Comparison of ENCODE assay signal across 34 cellular contexts in the genomic region with DNA sequence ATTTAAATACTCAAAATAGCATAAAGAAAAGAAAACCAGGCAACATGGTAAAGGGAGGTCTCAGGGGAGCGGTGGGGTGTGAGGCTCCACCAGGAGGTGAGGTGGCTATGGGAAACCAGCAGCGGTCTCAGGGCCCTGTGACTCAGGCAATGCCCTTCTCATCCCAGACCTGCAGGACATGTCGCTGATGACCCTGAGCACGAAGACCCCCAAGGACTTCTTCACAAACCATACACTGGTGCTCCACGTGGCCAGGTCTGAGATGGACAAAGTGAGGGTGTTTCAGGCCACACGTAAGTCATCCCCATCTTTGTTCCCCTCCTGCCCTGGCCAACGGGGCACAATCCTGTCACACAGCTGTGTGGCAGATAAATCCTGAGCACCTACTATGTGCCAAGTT. TPM values are rescaled to one million over a fixed set of nuclear protein-coding genes. Genes with fewer than 3 reads are reported as not detected.
"Had no signal": no experiment of that assay in that cellular context is flagged by ENCODE, and none has a peak within 500 bp of the region (broad histone marks: within the 10 kb centered on the region; RNA-seq: fewer than 3 reads in every experiment).

No MANE protein-coding gene starts in this region.

- H3K27me3 ChIP-seq: foreskin keratinocyte, gastrocnemius medialis had no signal

- ATAC-seq: activated CD4-positive, CD25-positive, alpha-beta regulatory T cell treated with anti-CD3 and anti-CD28 coated beads, Interleukin-2, amount 50 U/mL, for 24 hours; activated CD8-positive, alpha-beta T cell treated with anti-CD3 and anti-CD28 coated beads for 36 hours; activated T-cell treated with anti-CD3 and anti-CD28 coated beads, Interleukin-2, amount 50 U/mL, for 4 hours; activated T-helper 17 cell treated with anti-CD3 and anti-CD28 coated beads, Interleukin-2, amount 50 U/mL, for 72 hours; effector memory CD8-positive, alpha-beta T cell; gastrocnemius medialis; heart left ventricle had no signal

- H3K36me3 ChIP-seq: brain microvascular endothelial cell, esophagus muscularis mucosa, gastrocnemius medialis, heart left ventricle, WERI-Rb-1 had no signal

- H3K27ac ChIP-seq: brain microvascular endothelial cell, esophagus muscularis mucosa, foreskin keratinocyte, gastrocnemius medialis, heart left ventricle, WERI-Rb-1 had no signal

- FAIRE-seq: astrocyte, colon had no signal

- H3K9me3 ChIP-seq: esophagus muscularis mucosa, gastrocnemius medialis had no signal

- H3K4me1 ChIP-seq: esophagus muscularis mucosa, gastrocnemius medialis, heart left ventricle had no signal

- DNase-seq: activated B cell treated with CpG ODN at 0.5 μM for 24 hours; activated CD4-positive, alpha-beta T cell treated with anti-CD3 and anti-CD28 coated beads for 48 hours; activated CD4-positive, alpha-beta T cell treated with anti-CD3 and anti-CD28 coated beads, Interleukin-2, amount 50 U/mL, for 1 hour; activated CD4-positive, alpha-beta T cell treated with anti-CD3 and anti-CD28 coated beads, Interleukin-2, amount 50 U/mL, for 48 hours; activated CD8-positive, alpha-beta memory T cell treated with anti-CD3 and anti-CD28 coated beads for 24 hours; activated CD8-positive, alpha-beta T cell treated with anti-CD3 and anti-CD28 coated beads for 36 hours; activated effector memory CD4-positive, alpha-beta T cell treated with Interleukin-2 at 50 U/mL for 16 hours; activated gamma-delta T cell treated with Interleukin-2 at 50 U/mL for 16 hours; activated naive CD4-positive, alpha-beta T cell treated with anti-CD3 and anti-CD28 coated beads, Interleukin-2, amount 50 U/mL, for 16 hours; activated naive CD4-positive, alpha-beta T cell treated with Interleukin-2 at 50 U/mL for 16 hours; activated T-cell treated with anti-CD3 and anti-CD28 coated beads, Interleukin-2, amount 50 U/mL, for 4 hours; amniotic stem cell; anterior cingulate cortex; brain microvascular endothelial cell; cortex of kidney; dermis blood vessel endothelial cell; effector CD4-positive, alpha-beta T cell; effector memory CD8-positive, alpha-beta T cell; erythroblast; gastrocnemius medialis; heart left ventricle; T-helper 9 cell; WERI-Rb-1 had no signal

- H3K4me3 ChIP-seq: esophagus muscularis mucosa, gastrocnemius medialis, heart left ventricle had no signal

RNA-seq across cellular contexts. Expression of a gene that starts 31.5 kb away (rescaled TPM):
- total RNA-seq: astrocyte; bronchial epithelial cell; dermis blood vessel endothelial cell; foreskin keratinocyte; gastrocnemius medialis; T-helper 2 cell treated with Interferon-gamma antibody and Interleukin-4, amounts not matched to agents 100 ng/mL and 5 ng/mL, for 36 hours had no signal

RNA-seq across cellular contexts. Expression of a gene that starts 32.5 kb away (rescaled TPM):
- total RNA-seq: activated B cell treated with CpG ODN at 0.5 μM for 24 hours; activated CD8-positive, alpha-beta T cell treated with anti-CD3 and anti-CD28 coated beads for 36 hours; activated T-cell treated with anti-CD3 and anti-CD28 coated beads, Interleukin-2, amount 50 U/mL, for 4 hours; activated T-helper 17 cell treated with anti-CD3 and anti-CD28 coated beads, Interleukin-2, amount 50 U/mL, for 72 hours; astrocyte; bronchial epithelial cell; cardiac septum; cerebellum; dermis blood vessel endothelial cell; esophagus muscularis mucosa; foreskin keratinocyte; gastrocnemius medialis; heart left ventricle; T-helper 2 cell treated with Interferon-gamma antibody and Interleukin-4, amounts not matched to agents 100 ng/mL and 5 ng/mL, for 36 hours had no signal
- polyA plus RNA-seq: adipose tissue, foreskin keratinocyte, heart left ventricle had no signal
